8 cellular contexts compared by ENCODE assay signal in genomic region chr1:29120955-29121485, GRCh38. TPM values are rescaled to one million over a fixed set of nuclear protein-coding genes. Genes with fewer than 3 reads are reported as not detected.
DNase-seq lines count a peak whose midpoint lies in the region; ATAC-seq and TF ChIP-seq lines count a peak whose summit lies in the region.

No MANE protein-coding gene starts in this region.

- peak; percentile 75 to 81 for ATAC-seq in CD4-positive, CD25-positive, alpha-beta regulatory T cell (ENCODE audit: low read depth in 2 of 2)
- ATAC-seq in HG03354 (IDR thresholded peaks at IDR 0.05; ENCODE audit: poor library complexity, severe bottlenecking, unreplicated experiment) (no peak), HG02840 (IDR thresholded peaks at IDR 0.05; ENCODE audit: low FRiP score, unreplicated experiment) (no peak)

- no peak overlapping the region for H3K4me3 ChIP-seq in CD4-positive, CD25-positive, alpha-beta regulatory T cell (ENCODE audit: low read depth, low read length)
- H3K4me3 ChIP-seq in tibial artery: peak overlapping the region; percentile 78 to 85

- peaks cover 34% of the 10 kb centered on the region for H3K36me3 ChIP-seq in CD4-positive, CD25-positive, alpha-beta regulatory T cell (ENCODE audit: control insufficient read depth, insufficient read depth, low read length)
- H3K36me3 ChIP-seq in tibial artery: peaks cover 0 to 10% (median 0%) of the 10 kb centered on the region in 3 donors

- intact Hi-C loops in tibial artery (cut with DNase I; ENCODE audit: low total_unique reads): loop anchor here (5.0 kb wide), 2 partner anchors 61 to 234 kb away; partner anchors contain the start of gene SRSF4

- no peaks in the 10 kb centered on the region for H3K9me3 ChIP-seq in CD4-positive, CD25-positive, alpha-beta regulatory T cell (ENCODE audit: control insufficient read depth in 2 of 2, low read length in 2 of 2)
- H3K9me3 ChIP-seq in tibial artery: no peaks in the 10 kb centered on the region

- H3K27ac ChIP-seq in CD4-positive, CD25-positive, alpha-beta regulatory T cell (ENCODE audit: insufficient read depth, low read length, poor library complexity, severe bottlenecking): no peak overlapping the region
- H3K27ac ChIP-seq in tibial artery: peak overlapping the region; percentile 96 to 100

- TF ChIP-seq CTCF in LNCAP (IDR thresholded peaks at IDR 0.05) (peak; percentile 25; the same call in 1 of the 2 replicates), endothelial cell (IDR thresholded peaks at IDR 0.05; ENCODE audit: unreplicated experiment) (peak; percentile 90), neural crest cell (conservative IDR thresholded peaks at IDR 0.05) (peak; percentile 74), tibial artery (IDR thresholded peaks at IDR 0.05) (peak; percentile 43)

- peaks cover 21% of the 10 kb centered on the region for H3K36me3 Mint-ChIP-seq in CD4-positive, CD25-positive, alpha-beta regulatory T cell
- H3K36me3 Mint-ChIP-seq in endothelial cell (ENCODE audit: low read depth, unreplicated experiment): peaks cover 27% of the 10 kb centered on the region
- peaks cover 6% of the 10 kb centered on the region for H3K36me3 Mint-ChIP-seq in neural crest cell (ENCODE audit: low read depth)

- no peaks in the 10 kb centered on the region for H3K27me3 ChIP-seq in CD4-positive, CD25-positive, alpha-beta regulatory T cell (ENCODE audit: control insufficient read depth, insufficient read depth, low read length)
- no peaks in the 10 kb centered on the region for H3K27me3 ChIP-seq in tibial artery

- H3K27me3 Mint-ChIP-seq in CD4-positive, CD25-positive, alpha-beta regulatory T cell: peaks cover 40% of the 10 kb centered on the region
- peaks cover 12% of the 10 kb centered on the region for H3K27me3 Mint-ChIP-seq in endothelial cell (ENCODE audit: unreplicated experiment)
- peaks cover 48% of the 10 kb centered on the region for H3K27me3 Mint-ChIP-seq in neural crest cell (ENCODE audit: low read depth)

- peaks cover 0 to 2% (median 0%) of the 10 kb centered on the region in 7 donors for H3K9me3 Mint-ChIP-seq in CD4-positive, CD25-positive, alpha-beta regulatory T cell
- H3K9me3 Mint-ChIP-seq in endothelial cell (ENCODE audit: unreplicated experiment): no peaks in the 10 kb centered on the region
- H3K9me3 Mint-ChIP-seq in neural crest cell: no peaks in the 10 kb centered on the region

- peak; percentile 47 to 76 (median 69) for DNase-seq in CD4-positive, CD25-positive, alpha-beta regulatory T cell
- peak; percentile 65 for DNase-seq in activated CD4-positive, alpha-beta T cell treated with anti-CD3 and anti-CD28 coated beads, Interleukin-2, amount 50 U/mL, for 1 hour
- DNase-seq in endothelial cell (ENCODE audit: low spot score) (peak; percentile 77), neural crest cell (ENCODE audit: low read depth, low spot score) (peak; percentile 64), tibial artery (peak in 1 of 2 donors; percentile 67)

- H3K27ac Mint-ChIP-seq in CD4-positive, CD25-positive, alpha-beta regulatory T cell: no peak overlapping the region
- H3K27ac Mint-ChIP-seq in endothelial cell (ENCODE audit: unreplicated experiment): no peak overlapping the region
- no peak overlapping the region for H3K27ac Mint-ChIP-seq in neural crest cell (ENCODE audit: unreplicated experiment)

- peaks cover 33% of the 10 kb centered on the region for H3K4me1 ChIP-seq in CD4-positive, CD25-positive, alpha-beta regulatory T cell (ENCODE audit: control insufficient read depth, insufficient read depth, low read length, poor library complexity, severe bottlenecking)
- H3K4me1 ChIP-seq in tibial artery: peaks cover 0 to 51% (median 29%) of the 10 kb centered on the region in 4 donors

- H3K4me1 Mint-ChIP-seq in CD4-positive, CD25-positive, alpha-beta regulatory T cell: peaks cover 0 to 22% (median 7%) of the 10 kb centered on the region in 4 donors
- H3K4me1 Mint-ChIP-seq in endothelial cell (ENCODE audit: unreplicated experiment): peaks cover 6% of the 10 kb centered on the region
- peaks cover 9% of the 10 kb centered on the region for H3K4me1 Mint-ChIP-seq in neural crest cell

- H3K4me3 Mint-ChIP-seq in CD4-positive, CD25-positive, alpha-beta regulatory T cell: peak overlapping the region in 3 of 4 donors; percentile 8 to 48 (median 35)
- H3K4me3 Mint-ChIP-seq in endothelial cell (ENCODE audit: unreplicated experiment) (no peak overlapping the region), neural crest cell (peak overlapping the region; percentile 41)

RNA-seq across cellular contexts. Expression of gene TMEM200B, which starts 2.7 kb away (rescaled TPM):
- not detected for total RNA-seq in CD4-positive, CD25-positive, alpha-beta regulatory T cell
- under 1 TPM in 1 of 4 donors, not detected in 3; 0.27 TPM for polyA plus RNA-seq in CD4-positive, CD25-positive, alpha-beta regulatory T cell
- 0.95 TPM for total RNA-seq in endothelial cell (ENCODE audit: unreplicated experiment)
- 3.7 and 3.8 TPM in 2 replicates for total RNA-seq in neural crest cell

Comparison
In these comparisons a context has a peak if more than half of its experiments do, and no peak if none do; other contexts are left out.
1. ATAC-seq: peak in CD4-positive, CD25-positive, alpha-beta regulatory T cell (2 of 2); none in HG03354 (single experiment) and HG02840 (single experiment).
2. CTCF ChIP-seq: peak in every context shown above with its lines; median percentile 90 in endothelial cell; 74 in neural crest cell; 43 in tibial artery; 25 in LNCAP.